16 cellular contexts compared by ENCODE assay signal in the genomic region with DNA sequence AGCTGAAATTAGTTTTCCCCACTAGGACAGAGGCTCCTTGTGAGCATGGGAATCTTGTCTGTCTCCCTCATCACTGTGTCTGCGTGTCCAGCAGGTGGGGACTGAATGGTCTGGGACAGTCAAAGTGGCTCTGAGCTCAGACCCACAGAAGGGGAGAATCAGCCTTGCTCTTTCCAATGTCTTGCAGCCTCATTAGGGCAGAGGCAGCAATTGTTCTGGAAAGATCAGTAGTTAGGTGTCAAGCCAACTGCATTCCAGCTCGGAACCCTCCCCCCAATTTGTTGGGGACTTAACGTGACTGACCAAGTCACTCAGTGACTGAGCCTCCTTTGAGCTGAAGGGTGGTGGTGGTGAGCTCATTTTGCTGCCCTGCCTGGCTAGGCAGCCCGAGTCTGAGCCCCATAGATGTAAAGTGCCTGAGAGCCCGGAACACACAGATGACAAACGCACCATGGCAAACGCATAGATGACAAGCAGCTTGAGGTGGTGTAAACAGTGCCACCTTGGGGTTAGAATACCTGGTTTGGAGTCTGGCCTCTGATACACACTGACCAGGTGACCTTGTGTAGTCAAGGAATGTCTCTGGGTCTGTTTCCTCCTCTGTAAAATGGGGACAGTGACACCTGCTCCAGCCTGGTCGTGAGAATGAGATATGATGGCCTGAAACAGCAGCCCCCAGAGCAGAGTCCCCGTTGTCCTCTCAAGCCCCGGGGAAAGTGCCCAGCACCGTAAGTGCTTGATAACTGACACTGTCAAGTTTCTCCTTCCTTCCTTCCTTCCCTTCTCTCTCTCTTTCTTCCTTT. TPM values are rescaled to one million over a fixed set of nuclear protein-coding genes. Genes with fewer than 3 reads are reported as not detected.
DNase-seq lines count a peak whose midpoint lies in the region; ATAC-seq and TF ChIP-seq lines count a peak whose summit lies in the region.
"Had no signal": no experiment of that assay in that cellular context is flagged by ENCODE, and none has a peak within 500 bp of the region (broad histone marks: within the 10 kb centered on the region; RNA-seq: fewer than 3 reads in every experiment).

No MANE protein-coding gene starts in this region.

- peak; percentile 4 for DNase-seq in BE2C
- DNase-seq in Peyer's patch: peak in 2 of 3 donors; percentile 29 to 31
- peak in 1 of 3 donors; percentile 33 for DNase-seq in right lobe of liver
- no peak for DNase-seq in activated gamma-delta T cell (lab: John Stamatoyannopoulos, UW)
- no peak for DNase-seq in activated naive CD8-positive, alpha-beta T cell treated with anti-CD3 and anti-CD28 coated beads for 36 hours
- DNase-seq: effector memory CD4-positive, alpha-beta T cell; foreskin fibroblast; NCI-H2029 treated with DMSO at 0.1 percent for 48 hours; retina; stimulated activated CD4-positive, alpha-beta T cell treated with anti-CD3 and anti-CD28 coated beads, Interleukin-4, amount 100 ng/mL, for 1 hour; stimulated activated naive CD4-positive, alpha-beta T cell had no signal

- WGBS in right lobe of liver (ENCODE audit: insufficient coverage, low coverage, low lambda C conversion rate, missing lambda C conversion rate): 36% methylated on average over 9 of the region's 11 CpGs

- TF ChIP-seq CTCF in BE2C (IDR thresholded peaks at IDR 0.05; ENCODE audit: low read depth, low read length): peak; percentile 20; the same call in 1 of the 2 replicates
- TF ChIP-seq CTCF in DOHH2 (IDR thresholded peaks at IDR 0.05; ENCODE audit: low read depth, low read length, poor library complexity, severe bottlenecking): peak; percentile 14
- peak in 1 of 6 experiments; percentile 22 for TF ChIP-seq CTCF in Peyer's patch (IDR thresholded peaks at IDR 0.05)
- peak in 3 of 4 donors; percentile 22 to 34 (median 25) for TF ChIP-seq CTCF in right lobe of liver (IDR thresholded peaks at IDR 0.05)

- H3K4me3 ChIP-seq in BE2C (ENCODE audit: low read depth, low read length) (no peak overlapping the region), DOHH2 (ENCODE audit: low read length) (no peak overlapping the region), Peyer's patch (no peak overlapping the region), right lobe of liver (no peak overlapping the region)

- H3K9me3 Mint-ChIP-seq in activated naive CD8-positive, alpha-beta T cell treated with anti-CD3 and anti-CD28 coated beads for 36 hours: no peaks in the 10 kb centered on the region

- H3K4me1 ChIP-seq in BE2C: peaks cover 8% of the 10 kb centered on the region
- H3K4me1 ChIP-seq in DOHH2 (ENCODE audit: control insufficient read depth, low read length): no peaks in the 10 kb centered on the region
- peaks cover 0 to 9% (median 2%) of the 10 kb centered on the region in 4 donors for H3K4me1 ChIP-seq in Peyer's patch
- peaks cover 0 to 14% (median 0%) of the 10 kb centered on the region in 4 donors for H3K4me1 ChIP-seq in right lobe of liver

- H3K36me3 ChIP-seq in BE2C (no peaks in the 10 kb centered on the region), DOHH2 (ENCODE audit: control insufficient read depth, low read length) (no peaks in the 10 kb centered on the region), Peyer's patch (no peaks in the 10 kb centered on the region), right lobe of liver (no peaks in the 10 kb centered on the region)

- peaks cover 62% of the 10 kb centered on the region for H3K27me3 ChIP-seq in BE2C
- H3K27me3 ChIP-seq in DOHH2 (ENCODE audit: control insufficient read depth, low read length): peaks cover 4% of the 10 kb centered on the region; the same call in 1 of the 2 replicates
- H3K27me3 ChIP-seq in Peyer's patch: peaks cover 0 to 10% of the 10 kb centered on the region in 2 donors
- H3K27me3 ChIP-seq in right lobe of liver: no peaks in the 10 kb centered on the region

- H3K27ac Mint-ChIP-seq in activated naive CD8-positive, alpha-beta T cell treated with anti-CD3 and anti-CD28 coated beads for 36 hours: no peak overlapping the region

- no peaks in the 10 kb centered on the region for H3K9me2 ChIP-seq in DOHH2 (replicated peaks; ENCODE audit: control insufficient read depth, low read length)

- no peaks in the 10 kb centered on the region for H3K4me1 Mint-ChIP-seq in activated naive CD8-positive, alpha-beta T cell treated with anti-CD3 and anti-CD28 coated beads for 36 hours

- intact Hi-C loops in right lobe of liver (cut with DNase I): loop anchor here (5.0 to 10.0 kb wide), 5 partner anchors 108 to 605 kb away; no protein-coding TSS in a partner anchor

- ATAC-seq in right lobe of liver (peak; percentile 12 to 43 (median 20)), HG02852 (IDR thresholded peaks at IDR 0.05; ENCODE audit: unreplicated experiment) (no peak), GM21390 (IDR thresholded peaks at IDR 0.05; ENCODE audit: unreplicated experiment) (no peak)
- ATAC-seq: activated CD4-positive, CD25-positive, alpha-beta regulatory T cell treated with anti-CD3 and anti-CD28 coated beads, Interleukin-2, amount 50 U/mL, for 24 hours had no signal

- no peaks in the 10 kb centered on the region for H4K20me1 ChIP-seq in DOHH2 (ENCODE audit: control insufficient read depth, insufficient read depth, low read depth, low read length)

- no peak overlapping the region for H3K4me2 ChIP-seq in DOHH2 (ENCODE audit: low read length)
- H3K4me2 ChIP-seq: KMS-11 had no signal

- no peaks in the 10 kb centered on the region for H3K36me3 Mint-ChIP-seq in activated naive CD8-positive, alpha-beta T cell treated with anti-CD3 and anti-CD28 coated beads for 36 hours

- no peaks in the 10 kb centered on the region for H3K79me2 ChIP-seq in DOHH2 (ENCODE audit: control insufficient read depth, low read length)

- peaks cover 36% of the 10 kb centered on the region for H3K27me3 Mint-ChIP-seq in activated naive CD8-positive, alpha-beta T cell treated with anti-CD3 and anti-CD28 coated beads for 36 hours

- no peaks in the 10 kb centered on the region for H3F3A ChIP-seq in DOHH2 (ENCODE audit: control insufficient read depth, insufficient read depth)

- no peak overlapping the region for H3K4me3 Mint-ChIP-seq in activated naive CD8-positive, alpha-beta T cell treated with anti-CD3 and anti-CD28 coated beads for 36 hours

- H3K27ac ChIP-seq in DOHH2 (ENCODE audit: low read depth, low read length) (no peak overlapping the region), Peyer's patch (no peak overlapping the region), right lobe of liver (no peak overlapping the region)
- H3K27ac ChIP-seq: KMS-11 had no signal

- no peak for TF ChIP-seq POLR2A in Peyer's patch (IDR thresholded peaks at IDR 0.05)
- TF ChIP-seq POLR2A in right lobe of liver (IDR thresholded peaks at IDR 0.05): no peak

- H3K9me3 ChIP-seq in BE2C (no peaks in the 10 kb centered on the region), DOHH2 (ENCODE audit: control insufficient read depth, insufficient read depth, low read length) (no peaks in the 10 kb centered on the region), Peyer's patch (no peaks in the 10 kb centered on the region), right lobe of liver (no peaks in the 10 kb centered on the region)

RNA-seq across cellular contexts. Expression of a gene that starts 2.7 kb away (rescaled TPM):
- 0.09 TPM for polyA plus RNA-seq in BE2C (2012; ENCODE audit: insufficient read depth, insufficient read length, low read depth)
- total RNA-seq in Peyer's patch (1 to 10 TPM in 2 of 4 donors, under 1 TPM in 2; 0.53 to 9.9 (median 0.90) TPM), right lobe of liver (1 to 10 TPM in 5 of 6 experiments, under 1 TPM in 1; 0.18 to 6.2 (median 3.1) TPM)
- not detected for total RNA-seq in activated naive CD8-positive, alpha-beta T cell treated with anti-CD3 and anti-CD28 coated beads for 36 hours

Comparison
In these comparisons a context has a peak if more than half of its experiments do, and no peak if none do; other contexts are left out.
1. DNase-seq: peak in BE2C (single experiment) and Peyer's patch (2 of 3); none in activated gamma-delta T cell (single experiment) and activated naive CD8-positive, alpha-beta T cell treated with anti-CD3 and anti-CD28 coated beads for 36 hours (single experiment).
2. ATAC-seq: peak in right lobe of liver (4 of 4); none in HG02852 (single experiment) and GM21390 (single experiment).